In genomic region chr19:10237702-10238101, GRCh38 we compare ENCODE assay signal across 14 cellular contexts. TPM values are rescaled to one million over a fixed set of nuclear protein-coding genes. Genes with fewer than 3 reads are reported as not detected.
DNase-seq lines count a peak whose midpoint lies in the region; ATAC-seq and TF ChIP-seq lines count a peak whose summit lies in the region.
"Had no signal": no experiment of that assay in that cellular context is flagged by ENCODE, and none has a peak within 500 bp of the region (broad histone marks: within the 10 kb centered on the region; RNA-seq: fewer than 3 reads in every experiment).

No MANE protein-coding gene starts in this region.

- WGBS in heart right ventricle, 2 donors = 77 to 88% methylated on average over 6 of the region's 6 CpGs

- DNase-seq in heart right ventricle = no peak
- DNase-seq in left cardiac atrium = no peak
- DNase-seq in lower lobe of right lung = no peak
- DNase-seq in vagina (ENCODE audit: extremely low spot score in 2 of 2) = no peak
- DNase-seq in DMS79 treated with DMSO at 0.1 percent for 48 hours (lab: John Stamatoyannopoulos, UW) = no peak
- no peak for DNase-seq in NCI-H748 treated with DMSO at 0.1 percent for 48 hours (lab: John Stamatoyannopoulos, UW)
- DNase-seq: BE2C; naive thymus-derived CD4-positive, alpha-beta T cell; NCI-H2171 treated with DMSO at 0.1 percent for 48 hours; spleen had no signal

- H3K36me3 ChIP-seq in heart right ventricle (no peaks in the 10 kb centered on the region), lower lobe of right lung (no peaks in the 10 kb centered on the region), vagina (no peaks in the 10 kb centered on the region)
- H3K36me3 ChIP-seq: BE2C, spleen had no signal

- intact Hi-C loops in heart right ventricle (cut with DNase I) = loop anchor here in 2 of 10 donors (5.0 to 10.0 kb wide), 2 partner anchors 45 to 123 kb away; partner anchors contain the start of genes DNMT1 (in 1 of the 2), EIF3G (in 1 of the 2) and P2RY11 (in 1 of the 2)
- intact Hi-C loops in left cardiac atrium (cut with DNase I) = no loop called here
- intact Hi-C loops in lower lobe of right lung (cut with DNase I) = no loop called here
- intact Hi-C loops in vagina (cut with DNase I) = no loop called here

- TF ChIP-seq POLR2A in Raji (IDR thresholded peaks at IDR 0.05; ENCODE audit: insufficient read depth, low read depth, low read length) (peak; percentile 24; the same call in 1 of the 2 replicates), vagina (IDR thresholded peaks at IDR 0.05) (no peak)

- no peak overlapping the region for H3K4me3 ChIP-seq in heart right ventricle
- H3K4me3 ChIP-seq in lower lobe of right lung = no peak overlapping the region
- no peak overlapping the region for H3K4me3 ChIP-seq in vagina
- H3K4me3 ChIP-seq: spleen had no signal

- no peak for TF ChIP-seq CTCF in heart right ventricle (IDR thresholded peaks at IDR 0.05)
- no peak for TF ChIP-seq CTCF in lower lobe of right lung (IDR thresholded peaks at IDR 0.05)
- TF ChIP-seq CTCF in vagina (IDR thresholded peaks at IDR 0.05) = no peak

- H3K9me3 ChIP-seq in heart right ventricle = no peaks in the 10 kb centered on the region
- no peaks in the 10 kb centered on the region for H3K9me3 ChIP-seq in lower lobe of right lung
- H3K9me3 ChIP-seq in vagina = no peaks in the 10 kb centered on the region
- H3K9me3 ChIP-seq: BE2C, spleen had no signal

- peaks cover 6 to 38% (median 28%) of the 10 kb centered on the region in 9 donors for H3K4me1 ChIP-seq in heart right ventricle
- peaks cover 43% of the 10 kb centered on the region for H3K4me1 ChIP-seq in lower lobe of right lung
- peaks cover 21% of the 10 kb centered on the region for H3K4me1 ChIP-seq in vagina

- H3K27ac ChIP-seq in heart right ventricle (peak overlapping the region in 7 of 10 donors; percentile 53 to 87 (median 83)), lower lobe of right lung (peak overlapping the region; percentile 68), vagina (peak overlapping the region; percentile 71)

- H3K27me3 ChIP-seq in heart right ventricle = no peaks in the 10 kb centered on the region
- H3K27me3 ChIP-seq in lower lobe of right lung (ENCODE audit: low read depth) = no peaks in the 10 kb centered on the region
- H3K27me3 ChIP-seq in vagina = no peaks in the 10 kb centered on the region
- H3K27me3 ChIP-seq: BE2C, spleen had no signal

- peak in 1 of 8 donors; percentile 4 for ATAC-seq in heart right ventricle
- ATAC-seq in left cardiac atrium = no peak
- ATAC-seq in lower lobe of right lung = peak; percentile 31 to 59
- ATAC-seq in GM21515 (IDR thresholded peaks at IDR 0.05; ENCODE audit: unreplicated experiment) = no peak
- ATAC-seq: activated CD4-positive, CD25-positive, alpha-beta regulatory T cell treated with anti-CD3 and anti-CD28 coated beads, Interleukin-2, amount 50 U/mL, for 24 hours; naive thymus-derived CD4-positive, alpha-beta T cell had no signal

RNA-seq across cellular contexts. Expression of gene S1PR2, which starts 6.6 kb away (rescaled TPM):
- total RNA-seq in heart right ventricle (10 to 100 TPM in 1 of 10 donors, 1 to 10 TPM in 9; 1.8 to 12.2 (median 3.3) TPM), left cardiac atrium (10 to 100 TPM in 1 of 2 donors, 1 to 10 TPM in 1; 7.9 to 13.6 TPM), lower lobe of right lung (15.4 TPM), vagina (28.2 TPM)
- polyA plus RNA-seq in heart right ventricle = 1 to 10 TPM; 1.8 to 4.8 TPM

RNA-seq across cellular contexts. Expression of gene MRPL4, which starts 14.3 kb away (rescaled TPM):
- total RNA-seq in heart right ventricle (10 to 100 TPM; 53.2 to 94.3 (median 69.0) TPM), left cardiac atrium (10 to 100 TPM; 60.2 to 68.5 TPM), lower lobe of right lung (40.3 TPM), vagina (55.0 TPM)
- 100 to 1,000 TPM in 1 of 2 donors, 10 to 100 TPM in 1; 29.0 to 101 TPM for polyA plus RNA-seq in heart right ventricle

RNA-seq across cellular contexts. Expression of gene ICAM1, which starts 33.2 kb away (rescaled TPM):
- total RNA-seq in heart right ventricle (10 to 100 TPM in 3 of 10 donors, 1 to 10 TPM in 7; 3.6 to 66.6 (median 9.3) TPM), left cardiac atrium (10 to 100 TPM; 12.0 to 28.5 TPM), lower lobe of right lung (95.9 TPM), vagina (22.3 TPM)
- polyA plus RNA-seq in heart right ventricle = 10 to 100 TPM in 1 of 2 donors, 1 to 10 TPM in 1; 6.9 to 12.1 TPM

RNA-seq across cellular contexts. Expression of gene DNMT1, which starts 42.9 kb away (rescaled TPM):
- 10 to 100 TPM; 11.8 to 36.4 (median 21.6) TPM for total RNA-seq in heart right ventricle
- 10 to 100 TPM; 20.9 to 34.7 TPM for polyA plus RNA-seq in heart right ventricle
- 10 to 100 TPM; 32.7 to 34.9 TPM for total RNA-seq in left cardiac atrium
- 65.5 TPM for total RNA-seq in lower lobe of right lung
- total RNA-seq in vagina = 36.8 TPM

RNA-seq across cellular contexts. Expression of gene ICAM4, which starts 49.1 kb away (rescaled TPM):
- total RNA-seq in heart right ventricle = under 1 TPM in 9 of 10 donors, not detected in 1; 0.17 to 0.83 (median 0.48) TPM
- under 1 TPM; 0.59 to 0.73 TPM for polyA plus RNA-seq in heart right ventricle
- total RNA-seq in left cardiac atrium = under 1 TPM; 0.42 to 0.85 TPM
- 10.0 TPM for total RNA-seq in lower lobe of right lung
- total RNA-seq in vagina = not detected
- total RNA-seq: epithelial cell of proximal tubule had no signal

Comparison
In these comparisons a context has a peak if more than half of its experiments do, and no peak if none do; other contexts are left out.
1. ATAC-seq: peak in lower lobe of right lung (2 of 2); none in left cardiac atrium (0 of 2) and GM21515 (single experiment).
2. Peak in every context shown above with its lines, with median percentiles within 50 percentile points of each other: H3K27ac ChIP-seq.